In the genomic region with DNA sequence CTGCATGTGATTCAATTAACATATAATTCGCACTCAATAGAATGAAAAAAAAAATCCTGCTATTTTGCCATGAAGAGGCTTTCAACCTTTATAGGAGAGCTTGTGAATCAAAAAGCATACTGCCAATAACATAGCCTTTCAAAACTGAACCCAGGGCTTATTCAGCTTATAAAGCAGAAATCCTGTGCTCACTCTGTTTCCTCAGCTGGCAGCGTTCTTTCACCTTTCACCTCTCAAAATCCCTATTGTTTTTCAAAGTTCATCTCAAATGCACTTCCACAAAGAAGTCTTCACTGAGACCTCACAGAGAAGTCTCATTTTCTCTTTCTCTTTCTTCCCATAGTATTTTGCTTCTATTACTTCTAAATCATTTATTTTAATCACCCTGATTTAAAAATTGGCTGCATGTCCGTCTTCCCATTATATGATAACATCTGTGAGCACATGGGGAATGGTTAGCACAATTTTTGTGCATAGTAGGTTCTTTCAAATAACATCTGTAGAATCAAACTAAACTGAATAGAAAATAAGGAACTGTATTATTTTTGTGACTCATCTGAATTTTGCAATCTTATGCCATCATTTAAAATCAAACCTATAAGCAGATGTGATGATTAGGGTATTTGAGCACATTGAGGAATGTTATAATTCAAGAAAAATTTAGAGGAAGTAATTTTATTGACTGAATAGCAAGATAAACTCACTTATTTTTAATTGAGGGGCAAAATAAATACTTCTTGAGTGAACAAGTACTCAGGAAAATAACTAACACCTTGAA, we compare ENCODE assay signal across 31 cellular contexts.
DNase-seq lines count a peak whose midpoint lies in the region; ATAC-seq, FAIRE-seq and TF ChIP-seq lines count a peak whose summit lies in the region.
"Had no signal": no experiment of that assay in that cellular context is flagged by ENCODE, and none has a peak within 500 bp of the region (broad histone marks: within the 10 kb centered on the region; RNA-seq: fewer than 3 reads in every experiment).

No MANE protein-coding gene starts in this region.

- FAIRE-seq in H54 (lab: Jason Lieb, UNC): peak; percentile 66
- FAIRE-seq: GM12892, HTR-8/SVneo, TTC549 had no signal

- H3K4me3 ChIP-seq in adipocyte (ENCODE audit: low read length) (no peak overlapping the region), fibroblast of the aortic adventitia (ENCODE audit: low read depth, low read length) (no peak overlapping the region)
- H3K4me3 ChIP-seq: adrenal gland, BLaER1, dorsolateral prefrontal cortex, left ventricle myocardium inferior, PC-9, vagina had no signal

- no peaks in the 10 kb centered on the region for H3K9me3 ChIP-seq in adipocyte (ENCODE audit: control insufficient read depth, low read length)
- H3K9me3 ChIP-seq: adrenal gland, BLaER1, left ventricle myocardium inferior, vagina had no signal

- H3K9ac ChIP-seq in adipocyte (ENCODE audit: low read length): no peak overlapping the region
- H3K9ac ChIP-seq: BLaER1 had no signal

- H3K4me1 ChIP-seq in adipocyte (ENCODE audit: control insufficient read depth, insufficient read depth, low read length): peaks cover 7% of the 10 kb centered on the region
- H3K4me1 ChIP-seq: adrenal gland, BLaER1, left ventricle myocardium inferior, vagina had no signal

- H3K36me3 ChIP-seq in adipocyte (ENCODE audit: control insufficient read depth, insufficient read depth, low read length, severe bottlenecking): no peaks in the 10 kb centered on the region
- H3K36me3 ChIP-seq: adrenal gland, BLaER1, left ventricle myocardium inferior, vagina had no signal

- DNase-seq in H54 (ENCODE audit: insufficient read length, low spot score): no peak
- peak; percentile 44 for DNase-seq in adipocyte (ENCODE audit: low read depth)
- DNase-seq in fibroblast of the aortic adventitia (ENCODE audit: low read depth): peak; percentile 20
- DNase-seq in smooth muscle cell of the brain vasculature (ENCODE audit: low read depth, low spot score): peak; percentile 24
- DNase-seq in HuH-7 (ENCODE audit: low spot score): no peak
- no peak for DNase-seq in left lobe of liver (ENCODE audit: low spot score)
- DNase-seq: activated naive CD4-positive, alpha-beta T cell; activated T-cell treated with anti-CD3 and anti-CD28 coated beads, Interleukin-2, amount 50 U/mL, for 4 hours; adrenal gland; DMS 273 treated with DMSO at 0.1 percent for 48 hours; dorsolateral prefrontal cortex; glutamatergic neuron; islet precursor cell; Karpas-422; left ventricle myocardium inferior; NCI-H1436; NCI-H2081; NCI-H226; PC-9; posterior cingulate gyrus; right cardiac atrium; stimulated activated CD8-positive, alpha-beta memory T cell treated with anti-CD3 and anti-CD28 coated beads, Interleukin-4, amount 100 ng/mL, for 48 hours; stimulated activated naive CD8-positive, alpha-beta T cell treated with anti-CD3 and anti-CD28 coated beads, Interleukin-15, amount 100 ng/mL, for 72 hours had no signal

- TF ChIP-seq CTCF in fibroblast of the aortic adventitia (IDR thresholded peaks at IDR 0.05; ENCODE audit: insufficient read depth, low read length): no peak

- no peak for TF ChIP-seq POLR2A in H54 (IDR thresholded peaks at IDR 0.05; ENCODE audit: low read depth, low read length)

- no peaks in the 10 kb centered on the region for H3K27me3 ChIP-seq in adipocyte (replicated peaks; ENCODE audit: control insufficient read depth, insufficient read depth, low read length)
- H3K27me3 ChIP-seq: adrenal gland, BLaER1, dorsolateral prefrontal cortex, vagina had no signal

- ATAC-seq in left lobe of liver (no peak), HG03442 (IDR thresholded peaks at IDR 0.05; ENCODE audit: unreplicated experiment) (no peak)
- ATAC-seq: activated T-cell treated with anti-CD3 and anti-CD28 coated beads, Interleukin-2, amount 50 U/mL, for 4 hours; right cardiac atrium; Right ventricle myocardium inferior; SK-N-SH treated with all-trans-retinoic acid at 6 μM for 48 hours; stimulated activated naive CD8-positive, alpha-beta T cell treated with anti-CD3 and anti-CD28 coated beads, Interleukin-15, amount 100 ng/mL, for 72 hours had no signal

Comparison
In these comparisons a context has a peak if more than half of its experiments do, and no peak if none do; other contexts are left out.
1. DNase-seq: peak in adipocyte (single experiment), fibroblast of the aortic adventitia (single experiment) and smooth muscle cell of the brain vasculature (single experiment); none in H54 (single experiment), HuH-7 (single experiment) and left lobe of liver (single experiment).